9 cellular contexts compared by ENCODE assay signal in the genomic region with DNA sequence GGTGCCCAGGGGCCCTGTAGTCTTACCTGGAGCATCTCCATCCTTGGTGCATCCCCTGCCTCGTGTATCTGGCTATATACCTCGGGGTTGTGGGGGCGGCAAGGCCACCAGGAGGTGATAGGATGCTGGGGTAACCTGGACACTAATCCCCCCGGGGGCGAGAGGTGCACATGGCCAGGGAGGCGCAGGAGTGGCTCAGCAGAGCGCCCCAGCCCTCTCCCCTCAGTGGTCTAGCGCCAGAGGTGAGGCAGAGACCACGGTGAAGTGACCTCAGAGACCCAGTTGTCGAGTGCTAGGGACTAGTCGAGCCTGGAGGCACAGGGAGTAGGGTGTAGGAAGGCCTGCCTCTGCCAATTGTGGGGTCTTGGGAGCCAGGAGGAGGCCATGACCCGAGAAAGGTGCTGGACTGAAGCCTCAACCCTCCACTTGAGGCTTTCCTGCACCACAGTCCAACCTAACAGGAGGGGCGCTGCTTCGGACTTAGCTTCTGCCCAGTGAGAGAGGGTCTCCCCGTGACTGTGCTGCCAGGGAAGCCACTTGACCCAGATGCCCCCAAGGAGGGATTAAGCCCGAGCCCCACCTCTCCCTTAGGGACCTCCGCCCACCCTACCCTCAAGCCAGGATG. TPM values are rescaled to one million over a fixed set of nuclear protein-coding genes. Genes with fewer than 3 reads are reported as not detected.
DNase-seq lines count a peak whose midpoint lies in the region; ATAC-seq and TF ChIP-seq lines count a peak whose summit lies in the region.
"Had no signal": no experiment of that assay in that cellular context is flagged by ENCODE, and none has a peak within 500 bp of the region (broad histone marks: within the 10 kb centered on the region; RNA-seq: fewer than 3 reads in every experiment).

Gene LHB, minus strand, starts transcription at position 51 of the 625 bp plus-strand sequence. Its CDS starts 10 bp downstream, at position 41.

- H3K27me3 ChIP-seq in SU-DHL-6 (ENCODE audit: low read length) (no peaks in the 10 kb centered on the region), foreskin keratinocyte (peaks cover 8% of the 10 kb centered on the region)

- no peaks in the 10 kb centered on the region for H3K79me2 ChIP-seq in SU-DHL-6 (ENCODE audit: insufficient read depth, low read length)

- H3K4me2 ChIP-seq in SU-DHL-6 (ENCODE audit: low read depth, low read length, poor library complexity, severe bottlenecking), result peak within 1 kb of the TSS; percentile 48

- TF ChIP-seq CTCF in GM13976 (IDR thresholded peaks at IDR 0.05; ENCODE audit: borderline replicate concordance, control extremely low read depth, extremely low read depth, insufficient read depth, missing control alignments) (no peak), SU-DHL-6 (IDR thresholded peaks at IDR 0.05; ENCODE audit: insufficient read depth, low read length, poor library complexity, severe bottlenecking) (no peak), foreskin keratinocyte (conservative IDR thresholded peaks at IDR 0.05) (no peak)

- H3K9me3 ChIP-seq in SU-DHL-6 (ENCODE audit: insufficient read depth, low read length), result no peaks in the 10 kb centered on the region

- DNase-seq in GM13976 (ENCODE audit: low spot score) (peak; percentile 26), foreskin keratinocyte (no peak), skeletal muscle cell (ENCODE audit: low read depth) (no peak), NCI-H345 (lab: John Stamatoyannopoulos, UW) (no peak), NCI-H2227 treated with DMSO at 0.1 percent for 48 hours (lab: John Stamatoyannopoulos, UW) (no peak), ACHN (no peak)
- DNase-seq: NCI-H2029 had no signal

- H3F3A ChIP-seq in SU-DHL-6 (ENCODE audit: insufficient read depth), result no peaks in the 10 kb centered on the region

- peak within 1 kb of the TSS; percentile 32; the same call in 1 of the 2 replicates for H3K9ac ChIP-seq in SU-DHL-6 (ENCODE audit: low read length)

- no peak within 1 kb of the TSS for H3K27ac ChIP-seq in SU-DHL-6 (ENCODE audit: low read depth, low read length)
- peak within 1 kb of the TSS; percentile 16 for H3K27ac ChIP-seq in foreskin keratinocyte

- H3K9me2 ChIP-seq in SU-DHL-6 (replicated peaks; ENCODE audit: insufficient read depth, low read length), result no peaks in the 10 kb centered on the region

- no peak within 1 kb of the TSS for H2AFZ ChIP-seq in SU-DHL-6 (ENCODE audit: low read depth, low read length, severe bottlenecking)

- no peaks in the 10 kb centered on the region for H4K20me1 ChIP-seq in SU-DHL-6 (ENCODE audit: low read depth, low read length)

- H3K4me1 ChIP-seq in foreskin keratinocyte, result no peaks in the 10 kb centered on the region

- H3K4me3 ChIP-seq in SU-DHL-6 (ENCODE audit: insufficient read depth, low read length, poor library complexity, severe bottlenecking), result no peak within 1 kb of the TSS
- H3K4me3 ChIP-seq in skeletal muscle cell (ENCODE audit: low read depth, low read length), result peak within 1 kb of the TSS; percentile 48

- in situ Hi-C loops in GM13976 (cut with MboI; ENCODE audit: low sequenced_read_pairs, unreplicated experiment), result no loop called here
- in situ Hi-C loops in ACHN (cut with HindIII; ENCODE audit: low pct_ligation_motif_present, low pct_unique_long_range_greater_than_20kb, low sequenced_read_pairs), result no loop called here

- ATAC-seq in foreskin keratinocyte (no peak), HG03432 (IDR thresholded peaks at IDR 0.05; ENCODE audit: unreplicated experiment) (no peak)

- no peaks in the 10 kb centered on the region for H3K36me3 ChIP-seq in SU-DHL-6 (ENCODE audit: low read length)

RNA-seq across cellular contexts. Expression of gene LHB, which starts in this region (rescaled TPM):
- 0.35 and 0.44 TPM in 2 replicates for total RNA-seq in foreskin keratinocyte
- polyA plus RNA-seq in foreskin keratinocyte, result 0.65 and 0.81 TPM in 2 replicates
